1 cellular context compared by ENCODE assay signal in genomic region chr17:9576521-9577401, GRCh38.
TF ChIP-seq lines count a peak whose summit lies in the region.

TSS of gene CFAP52 (plus strand) at chr17:9576642. CDS start at chr17:9576696, 54 bp downstream.

TF ChIP-seq in HepG2, 621 proteins besides CTCF, POLR2A, EP300 and RAD21:
- peak; percentile 47; the same call in 1 of the 2 replicates for TF ChIP-seq ZBTB38 (CRISPR knock-in tag; IDR thresholded peaks at IDR 0.05)
- no peak for TF ChIP-seq ZNF337 (CRISPR knock-in tag; IDR thresholded peaks at IDR 0.05; ENCODE audit: borderline replicate concordance, low read depth)
- TF ChIP-seq RXRA (CRISPR knock-in tag; IDR thresholded peaks at IDR 0.05): 0 out of 2 replicates have a peak, but pooled peaks have one; percentile 22
- TF ChIP-seq SMC3 (IDR thresholded peaks at IDR 0.05; ENCODE audit: low read length): peak; percentile 70
- no peak for TF ChIP-seq FOXK1 (CRISPR knock-in tag; IDR thresholded peaks at IDR 0.05; ENCODE audit: borderline replicate concordance, low read depth)
- 0 out of 2 replicates have a peak, but pooled peaks have one; percentile 34 for TF ChIP-seq ZNF468 (CRISPR knock-in tag; IDR thresholded peaks at IDR 0.05)
- no peak for TF ChIP-seq ATF4 (CRISPR knock-in tag; IDR thresholded peaks at IDR 0.05)
- no peak for TF ChIP-seq REST (IDR thresholded peaks at IDR 0.05; ENCODE audit: borderline replicate concordance in 1 of 2, low read depth in 1 of 2, low read length in 2 of 2)
- TF ChIP-seq GTF2F1 (IDR thresholded peaks at IDR 0.05; ENCODE audit: low read length): no peak
- no peak for TF ChIP-seq AKNA (CRISPR knock-in tag; IDR thresholded peaks at IDR 0.05; ENCODE audit: borderline replicate concordance)
- peak; percentile 35 for TF ChIP-seq XRCC5 (optimal IDR thresholded peaks at IDR 0.05; ENCODE audit: low read length)
- TF ChIP-seq MIER2 (CRISPR knock-in tag; IDR thresholded peaks at IDR 0.05): no peak
- TF ChIP-seq HMGXB4 (CRISPR knock-in tag; IDR thresholded peaks at IDR 0.05; ENCODE audit: borderline replicate concordance in 1 of 2, low read depth in 1 of 2): peak in 1 of 2 experiments; percentile 25; a peak in 1 of 4 replicates
- TF ChIP-seq ZMAT5 (CRISPR knock-in tag; IDR thresholded peaks at IDR 0.05; ENCODE audit: borderline replicate concordance, low read depth): no peak
- no peak for TF ChIP-seq HHEX (CRISPR knock-in tag; IDR thresholded peaks at IDR 0.05)
- TF ChIP-seq ZNF563 (CRISPR knock-in tag; IDR thresholded peaks at IDR 0.05): no peak
- TF ChIP-seq ZNF687 (CRISPR knock-in tag; IDR thresholded peaks at IDR 0.05): peak; percentile 16; the same call in 1 of the 2 replicates
- peak; percentile 66 for TF ChIP-seq STAG1 (CRISPR knock-in tag; IDR thresholded peaks at IDR 0.05)
- TF ChIP-seq ZNF605 (CRISPR knock-in tag; IDR thresholded peaks at IDR 0.05): no peak
